ENCODE assay signal across 16 cellular contexts in the genomic region with DNA sequence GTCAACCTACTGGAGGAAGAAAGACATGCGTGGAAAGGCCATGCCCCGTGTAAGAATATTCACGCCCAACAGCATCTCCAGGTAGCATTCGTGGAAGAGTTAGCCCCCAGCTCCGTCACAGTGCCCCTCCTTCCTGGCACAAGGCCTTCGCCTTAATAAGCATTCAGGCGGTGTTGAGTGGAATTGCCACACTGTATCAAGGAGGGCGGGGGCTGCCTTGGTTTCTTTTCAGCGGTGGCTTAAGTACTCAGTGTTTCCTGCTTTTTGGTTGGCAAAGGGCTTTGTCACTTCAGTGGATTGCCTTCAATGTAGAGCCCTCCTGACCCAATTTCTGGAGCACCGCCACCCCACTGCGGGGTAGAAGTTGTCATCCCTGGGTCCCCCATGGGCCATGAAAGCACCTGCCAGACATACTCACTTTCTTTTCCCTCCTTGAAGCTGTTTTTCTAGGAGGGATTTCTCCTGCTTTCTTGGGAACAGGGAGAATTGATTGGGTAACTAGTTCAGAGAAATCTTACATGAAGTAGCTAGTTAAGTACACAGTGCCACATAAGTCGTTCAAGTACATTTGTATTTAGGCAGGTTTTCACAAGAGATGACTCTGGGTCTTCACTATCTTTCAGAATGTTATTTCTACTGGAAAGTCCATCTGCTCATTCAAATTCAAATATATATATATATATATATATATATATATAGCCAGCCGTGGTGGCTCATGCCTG.
A peak's percentile ranks its signal among the peaks of the same experiment; 100 is the strongest.
DNase-seq lines count a peak whose midpoint lies in the region; ATAC-seq and TF ChIP-seq lines count a peak whose summit lies in the region.
"Had no signal": no experiment of that assay in that cellular context is flagged by ENCODE, and none has a peak within 500 bp of the region (broad histone marks: within the 10 kb centered on the region; RNA-seq: fewer than 3 reads in every experiment).

No MANE protein-coding gene starts in this region.

- no peak overlapping the region for H3K4me3 ChIP-seq in lung
- no peak overlapping the region for H3K4me3 ChIP-seq in thyroid gland (replicated peaks in 1 of 3)
- H3K4me3 ChIP-seq in PC-3 (ENCODE audit: low read length) = no peak overlapping the region
- H3K4me3 ChIP-seq in mammary epithelial cell (replicated peaks in 1 of 3; ENCODE audit: insufficient read depth in 1 of 3, low read depth in 2 of 3, low read length in 3 of 3) = no peak overlapping the region

- BruUV-seq in PC-3 (replicated peaks; lab: Mats Ljungman, UMichigan) = no TSS peak
- no TSS peak for BruUV-seq in mammary epithelial cell (replicated peaks; lab: Mats Ljungman, UMichigan)

- no peaks in the 10 kb centered on the region for H3F3A ChIP-seq in PC-3 (ENCODE audit: low read length, unreplicated experiment)

- H3K36me3 ChIP-seq in lung (ENCODE audit: control insufficient read depth in 2 of 2, insufficient read depth in 2 of 2, low read length in 2 of 2) (no peaks in the 10 kb centered on the region), thyroid gland (no peaks in the 10 kb centered on the region), PC-3 (ENCODE audit: low read depth, low read length) (no peaks in the 10 kb centered on the region), mammary epithelial cell (ENCODE audit: insufficient read depth, low read length) (no peaks in the 10 kb centered on the region)
- H3K36me3 ChIP-seq: neutrophil had no signal

- H3K27me3 ChIP-seq in lung (ENCODE audit: control insufficient read depth, insufficient read depth) (no peaks in the 10 kb centered on the region), thyroid gland (no peaks in the 10 kb centered on the region), PC-3 (ENCODE audit: low read length) (no peaks in the 10 kb centered on the region), mammary epithelial cell (ENCODE audit: insufficient read depth, low read length) (no peaks in the 10 kb centered on the region)
- H3K27me3 ChIP-seq: neutrophil, testis had no signal

- intact Hi-C loops in activated CD4-positive, alpha-beta memory T cell treated with anti-CD3 and anti-CD28 coated beads for 36 hours (cut with micrococcal nuclease) = loop anchor here (2.0 kb wide), 2 partner anchors 247 to 511 kb away; a partner anchor contains a TSS
- intact Hi-C loops in thyroid gland (cut with DNase I) = no loop called here
- intact Hi-C loops in PC-3 (cut with micrococcal nuclease) = loop anchor here (2.0 kb wide), 2 partner anchors 247 to 511 kb away; a partner anchor contains a TSS
- intact Hi-C loops in mammary epithelial cell (cut with micrococcal nuclease) = no loop called here

- H2AFZ ChIP-seq in PC-3 (ENCODE audit: low read length) (no peak overlapping the region), mammary epithelial cell (ENCODE audit: low read depth, low read length) (no peak overlapping the region)

- H3K27ac ChIP-seq in lung (ENCODE audit: low read depth in 1 of 2, low read length in 1 of 2) (peak overlapping the region in 1 of 2 donors; percentile 15), thyroid gland (peak overlapping the region; percentile 0 to 64 (median 63)), PC-3 (ENCODE audit: low read length) (no peak overlapping the region), mammary epithelial cell (ENCODE audit: insufficient read depth, low read depth, low read length) (no peak overlapping the region)
- H3K27ac ChIP-seq: testis had no signal

- H3K4me1 Mint-ChIP-seq in activated naive CD4-positive, alpha-beta T cell treated with anti-CD3 and anti-CD28 coated beads, Interleukin-2, amount 50 U/mL, for 24 hours = peaks cover 20% of the 10 kb centered on the region
- H3K4me1 Mint-ChIP-seq in activated CD4-positive, alpha-beta memory T cell treated with anti-CD3 and anti-CD28 coated beads for 36 hours (ENCODE audit: low read depth) = peaks cover 15% of the 10 kb centered on the region

- H3K4me1 ChIP-seq in lung (ENCODE audit: control insufficient read depth in 2 of 2, insufficient read depth in 2 of 2, low read length in 2 of 2) (no peaks in the 10 kb centered on the region), thyroid gland (peaks cover 14 to 17% of the 10 kb centered on the region in 2 donors), PC-3 (ENCODE audit: insufficient read depth, low read length) (peaks cover 3% of the 10 kb centered on the region; the same call in 1 of the 2 replicates), mammary epithelial cell (ENCODE audit: insufficient read depth, low read length) (peaks cover 4% of the 10 kb centered on the region)
- H3K4me1 ChIP-seq: testis had no signal

- POLR2A ChIA-PET in activated CD4-positive, alpha-beta memory T cell treated with anti-CD3 and anti-CD28 coated beads for 36 hours (lab: Charles Lee) = no interaction called here
- POLR2A ChIA-PET in PC-3 (lab: Charles Lee; ENCODE audit: unreplicated experiment) = no interaction called here

- H4K20me1 ChIP-seq in PC-3 (ENCODE audit: low read length) = no peaks in the 10 kb centered on the region
- no peaks in the 10 kb centered on the region for H4K20me1 ChIP-seq in mammary epithelial cell (ENCODE audit: insufficient read depth, low read length)

- H3K79me2 ChIP-seq in PC-3 (ENCODE audit: low read length) (no peaks in the 10 kb centered on the region), mammary epithelial cell (ENCODE audit: insufficient read depth, low read length) (no peaks in the 10 kb centered on the region)

- CTCF ChIA-PET in activated CD4-positive, alpha-beta memory T cell treated with anti-CD3 and anti-CD28 coated beads for 36 hours (lab: Charles Lee) = interaction anchor here (1.1 to 4.1 kb wide), 9 partner anchors 11 to 478 kb away, joined by 3 to 71 read pairs (median 5); no protein-coding TSS in a partner anchor
- CTCF ChIA-PET in PC-3 (lab: Charles Lee) (interaction anchor here (0.5 kb wide), 1 partner anchor 1104 kb away, joined by 3 read pairs; no protein-coding TSS in a partner anchor), mammary epithelial cell (lab: Charles Lee; ENCODE audit: low non-redundant PET) (no interaction called here)

- ATAC-seq in lung (ENCODE audit: insufficient read depth, low FRiP score) (peak; percentile 54), PC-3 (no peak), HG02970 (IDR thresholded peaks at IDR 0.05; ENCODE audit: low FRiP score, unreplicated experiment) (no peak)
- ATAC-seq: Right ventricle myocardium inferior had no signal

- WGBS in lung, 2 donors = 60 to 76% methylated on average over 13 of the region's 13 CpGs
- WGBS in thyroid gland, 2 donors = 35 to 42% methylated on average over 13 of the region's 13 CpGs
- WGBS in mammary epithelial cell (ENCODE audit: low coverage, missing lambda C conversion rate) = 92% methylated on average over 12 of the region's 13 CpGs

- TF ChIP-seq CTCF in lung (IDR thresholded peaks at IDR 0.05; ENCODE audit: control extremely low read depth, extremely low read depth) = no peak
- peak in 1 of 6 experiments; percentile 5 for TF ChIP-seq CTCF in thyroid gland (IDR thresholded peaks at IDR 0.05)
- no peak for TF ChIP-seq CTCF in PC-3 (conservative IDR thresholded peaks at IDR 0.05; ENCODE audit: low read depth, low read length)
- no peak for TF ChIP-seq CTCF in mammary epithelial cell (conservative IDR thresholded peaks at IDR 0.05 in 1 of 2, IDR thresholded peaks at IDR 0.05 in 1 of 2; ENCODE audit: extremely low read depth in 1 of 2, insufficient read depth in 1 of 2, low read depth in 1 of 2, low read length in 2 of 2)

- H3K4me3 Mint-ChIP-seq in activated naive CD4-positive, alpha-beta T cell treated with anti-CD3 and anti-CD28 coated beads, Interleukin-2, amount 50 U/mL, for 24 hours = peak overlapping the region; percentile 74
- peak overlapping the region; percentile 32 for H3K4me3 Mint-ChIP-seq in activated CD4-positive, alpha-beta memory T cell treated with anti-CD3 and anti-CD28 coated beads for 36 hours

- H3K27ac Mint-ChIP-seq in activated naive CD4-positive, alpha-beta T cell treated with anti-CD3 and anti-CD28 coated beads, Interleukin-2, amount 50 U/mL, for 24 hours = peak overlapping the region; percentile 59
- no peak overlapping the region for H3K27ac Mint-ChIP-seq in activated CD4-positive, alpha-beta memory T cell treated with anti-CD3 and anti-CD28 coated beads for 36 hours

- DNase-seq in activated naive CD4-positive, alpha-beta T cell (lab: John Stamatoyannopoulos, UW) = no peak
- DNase-seq in activated CD4-positive, alpha-beta memory T cell treated with anti-CD3 and anti-CD28 coated beads for 36 hours = no peak
- DNase-seq in lung (ENCODE audit: low spot score) = peak; percentile 61
- DNase-seq in thyroid gland = peak; percentile 76 to 84
- DNase-seq in PC-3 = no peak
- DNase-seq in mammary epithelial cell = no peak
- DNase-seq: activated effector memory CD4-positive, alpha-beta T cell treated with anti-CD3 and anti-CD28 coated beads, Interleukin-2, amount 50 U/mL, for 16 hours; erythroblast; NCI-H146; NCI-H345; testis had no signal

- H3K9me3 Mint-ChIP-seq in activated naive CD4-positive, alpha-beta T cell treated with anti-CD3 and anti-CD28 coated beads, Interleukin-2, amount 50 U/mL, for 24 hours = no peaks in the 10 kb centered on the region
- H3K9me3 Mint-ChIP-seq in activated CD4-positive, alpha-beta memory T cell treated with anti-CD3 and anti-CD28 coated beads for 36 hours = no peaks in the 10 kb centered on the region
- H3K9me3 Mint-ChIP-seq: brain had no signal

- in situ Hi-C loops in mammary epithelial cell (cut with MboI; ENCODE audit: low sequenced_read_pairs in 2 of 2) = loop anchor here (25.0 kb wide), 1 partner anchor 478 kb away; no protein-coding TSS in a partner anchor

- no peaks in the 10 kb centered on the region for H3K27me3 Mint-ChIP-seq in activated naive CD4-positive, alpha-beta T cell treated with anti-CD3 and anti-CD28 coated beads, Interleukin-2, amount 50 U/mL, for 24 hours
- peaks cover 1% of the 10 kb centered on the region for H3K27me3 Mint-ChIP-seq in activated CD4-positive, alpha-beta memory T cell treated with anti-CD3 and anti-CD28 coated beads for 36 hours

- no peak for TF ChIP-seq POLR2A in thyroid gland (IDR thresholded peaks at IDR 0.05)

- H3K36me3 Mint-ChIP-seq in activated naive CD4-positive, alpha-beta T cell treated with anti-CD3 and anti-CD28 coated beads, Interleukin-2, amount 50 U/mL, for 24 hours = no peaks in the 10 kb centered on the region
- no peaks in the 10 kb centered on the region for H3K36me3 Mint-ChIP-seq in activated CD4-positive, alpha-beta memory T cell treated with anti-CD3 and anti-CD28 coated beads for 36 hours
- H3K36me3 Mint-ChIP-seq: brain had no signal

- no peak overlapping the region for H3K9ac ChIP-seq in PC-3 (ENCODE audit: low read length)
- no peak overlapping the region for H3K9ac ChIP-seq in mammary epithelial cell (ENCODE audit: insufficient read depth, low read length)

- H3K4me2 ChIP-seq in PC-3 (ENCODE audit: low read length) (no peak overlapping the region), mammary epithelial cell (ENCODE audit: insufficient read depth, low read depth, low read length) (no peak overlapping the region)

- no peaks in the 10 kb centered on the region for H3K9me2 ChIP-seq in PC-3 (replicated peaks; ENCODE audit: low read length)

- dilution Hi-C loops in mammary epithelial cell (cut with HindIII; ENCODE audit: low sequenced_read_pairs) = no loop called here

- H3K9me3 ChIP-seq in lung (ENCODE audit: control insufficient read depth in 2 of 2, insufficient read depth in 1 of 2, low read length in 1 of 2) (no peaks in the 10 kb centered on the region), thyroid gland (no peaks in the 10 kb centered on the region), PC-3 (ENCODE audit: low read length) (no peaks in the 10 kb centered on the region), mammary epithelial cell (replicated peaks; ENCODE audit: insufficient read depth, low read length) (no peaks in the 10 kb centered on the region)
- H3K9me3 ChIP-seq: neutrophil, testis had no signal

Comparison
In these comparisons a context has a peak if more than half of its experiments do, and no peak if none do; other contexts are left out.
1. DNase-seq: peak in lung (single experiment) and thyroid gland (2 of 2); none in activated naive CD4-positive, alpha-beta T cell (0 of 4), activated CD4-positive, alpha-beta memory T cell treated with anti-CD3 and anti-CD28 coated beads for 36 hours (single experiment), PC-3 (single experiment) and mammary epithelial cell (single experiment).
2. H3K27ac ChIP-seq: peak in thyroid gland (3 of 3); none in PC-3 (single experiment) and mammary epithelial cell (single experiment).
3. intact Hi-C loops: an anchor here in activated CD4-positive, alpha-beta memory T cell treated with anti-CD3 and anti-CD28 coated beads for 36 hours (2.0 kb wide) and PC-3 (2.0 kb wide); none called in thyroid gland and mammary epithelial cell.